ENCODE assay signal across 15 cellular contexts in genomic region chr11:45171550-45171949, GRCh38.
"Had no signal": no experiment of that assay in that cellular context is flagged by ENCODE, and none has a peak within 500 bp of the region (broad histone marks: within the 10 kb centered on the region; RNA-seq: fewer than 3 reads in every experiment).

No MANE protein-coding gene starts in this region.

- H3K36me3 Mint-ChIP-seq: immature natural killer cell had no signal

- H3K27ac ChIP-seq: foreskin keratinocyte, left ventricle myocardium inferior, lower lobe of right lung, sigmoid colon, skin epidermis had no signal

- ATAC-seq: foreskin keratinocyte; lower lobe of right lung; naive thymus-derived CD4-positive, alpha-beta T cell had no signal

- H3K27me3 ChIP-seq: sigmoid colon had no signal

- FAIRE-seq: colon, keratinocyte had no signal

- DNase-seq: dermis blood vessel endothelial cell; foreskin keratinocyte; immature natural killer cell; left ventricle myocardium inferior; lower lobe of right lung; mesendoderm; naive thymus-derived CD4-positive, alpha-beta T cell; nephron progenitor cell; sigmoid colon; stimulated activated CD4-positive, alpha-beta T cell treated with anti-CD3 and anti-CD28 coated beads, Interleukin-12 subunit alpha, Interleukin-12 subunit beta, amount 100 ng/mL, for 4 hours; stimulated activated naive CD4-positive, alpha-beta T cell treated with Interleukin-2 at 50 U/mL for 16 hours; trophoblast cell had no signal

- H3K9me3 ChIP-seq: left ventricle myocardium inferior, lower lobe of right lung, sigmoid colon had no signal

- H3K27ac Mint-ChIP-seq: immature natural killer cell; naive thymus-derived CD4-positive, alpha-beta T cell; nephron progenitor cell had no signal

- H3K36me3 ChIP-seq: left ventricle myocardium inferior, lower lobe of right lung, sigmoid colon had no signal

- H3K4me3 ChIP-seq: left ventricle myocardium inferior, lower lobe of right lung, sigmoid colon, skin epidermis had no signal

- H3K4me1 ChIP-seq: foreskin keratinocyte had no signal

- H3K9me3 Mint-ChIP-seq: immature natural killer cell; naive thymus-derived CD4-positive, alpha-beta T cell; nephron progenitor cell had no signal

- H3K4me3 Mint-ChIP-seq: immature natural killer cell; naive thymus-derived CD4-positive, alpha-beta T cell; nephron progenitor cell had no signal
